ENCODE assay signal across 1 cellular context in the genomic region with DNA sequence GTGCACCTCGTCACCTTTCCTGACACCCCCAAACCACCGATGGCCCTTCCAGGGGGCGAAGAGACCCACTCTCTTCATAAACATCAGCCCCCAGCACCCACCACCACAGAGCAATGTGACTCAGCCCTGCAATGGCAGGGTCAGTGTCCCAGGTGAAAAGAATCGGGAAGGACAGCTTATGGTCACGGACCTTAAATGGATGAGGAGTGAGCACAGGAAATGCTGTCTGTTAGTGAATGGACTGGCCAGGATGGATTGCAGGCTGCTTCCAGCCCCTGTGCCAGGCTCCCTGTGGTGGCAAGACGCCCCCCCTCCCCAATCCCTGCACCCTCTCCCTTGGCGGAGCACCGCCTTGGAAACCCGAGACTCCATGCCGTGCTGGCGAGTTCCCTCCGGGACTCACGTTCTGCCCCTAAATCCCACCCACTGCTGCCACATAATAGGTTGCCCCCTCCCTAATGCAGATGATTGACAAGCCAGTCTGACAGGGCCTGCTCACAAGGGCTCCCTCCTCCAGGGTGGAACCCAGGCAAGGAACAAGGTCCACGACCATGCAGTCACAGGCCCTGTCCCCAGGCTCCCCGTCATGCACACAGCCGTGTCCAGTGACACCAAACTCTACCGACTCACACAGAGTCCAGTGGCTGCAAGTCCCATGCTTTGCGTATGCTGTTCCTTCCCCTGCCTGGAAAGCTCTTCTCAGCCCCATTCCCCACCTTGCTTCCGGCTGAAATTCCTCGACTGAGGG.
TF ChIP-seq lines count a peak whose summit lies in the region.

No MANE protein-coding gene starts in this region.

TF ChIP-seq in HepG2, 621 proteins besides CTCF, POLR2A, EP300 and RAD21 (continued from another document and continues in another):
- TF ChIP-seq, protein P1, sequence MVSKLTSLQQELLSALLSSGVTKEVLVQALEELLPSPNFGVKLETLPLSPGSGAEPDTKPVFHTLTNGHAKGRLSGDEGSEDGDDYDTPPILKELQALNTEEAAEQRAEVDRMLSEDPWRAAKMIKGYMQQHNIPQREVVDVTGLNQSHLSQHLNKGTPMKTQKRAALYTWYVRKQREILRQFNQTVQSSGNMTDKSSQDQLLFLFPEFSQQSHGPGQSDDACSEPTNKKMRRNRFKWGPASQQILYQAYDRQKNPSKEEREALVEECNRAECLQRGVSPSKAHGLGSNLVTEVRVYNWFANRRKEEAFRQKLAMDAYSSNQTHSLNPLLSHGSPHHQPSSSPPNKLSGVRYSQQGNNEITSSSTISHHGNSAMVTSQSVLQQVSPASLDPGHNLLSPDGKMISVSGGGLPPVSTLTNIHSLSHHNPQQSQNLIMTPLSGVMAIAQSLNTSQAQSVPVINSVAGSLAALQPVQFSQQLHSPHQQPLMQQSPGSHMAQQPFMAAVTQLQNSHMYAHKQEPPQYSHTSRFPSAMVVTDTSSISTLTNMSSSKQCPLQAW (CRISPR knock-in tag; IDR thresholded peaks at IDR 0.05) = no peak; the same call in 1 of the 2 replicates
- TF ChIP-seq TEAD3 (CRISPR knock-in tag; optimal IDR thresholded peaks at IDR 0.05; ENCODE audit: borderline replicate concordance) = no peak
- no peak for TF ChIP-seq ZSCAN31 (CRISPR knock-in tag; IDR thresholded peaks at IDR 0.05; ENCODE audit: low read depth)
- TF ChIP-seq, protein P2, sequence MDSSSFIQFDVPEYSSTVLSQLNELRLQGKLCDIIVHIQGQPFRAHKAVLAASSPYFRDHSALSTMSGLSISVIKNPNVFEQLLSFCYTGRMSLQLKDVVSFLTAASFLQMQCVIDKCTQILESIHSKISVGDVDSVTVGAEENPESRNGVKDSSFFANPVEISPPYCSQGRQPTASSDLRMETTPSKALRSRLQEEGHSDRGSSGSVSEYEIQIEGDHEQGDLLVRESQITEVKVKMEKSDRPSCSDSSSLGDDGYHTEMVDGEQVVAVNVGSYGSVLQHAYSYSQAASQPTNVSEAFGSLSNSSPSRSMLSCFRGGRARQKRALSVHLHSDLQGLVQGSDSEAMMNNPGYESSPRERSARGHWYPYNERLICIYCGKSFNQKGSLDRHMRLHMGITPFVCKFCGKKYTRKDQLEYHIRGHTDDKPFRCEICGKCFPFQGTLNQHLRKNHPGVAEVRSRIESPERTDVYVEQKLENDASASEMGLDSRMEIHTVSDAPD (CRISPR knock-in tag; IDR thresholded peaks at IDR 0.05) = peak; percentile 40; the same call in 1 of the 2 replicates
- no peak; a peak in 1 of 4 replicates for TF ChIP-seq HMGXB4 (CRISPR knock-in tag; IDR thresholded peaks at IDR 0.05; ENCODE audit: borderline replicate concordance in 1 of 2, low read depth in 1 of 2)
- no peak for TF ChIP-seq GPN1 (CRISPR knock-in tag; IDR thresholded peaks at IDR 0.05; ENCODE audit: borderline replicate concordance)
- no peak for TF ChIP-seq RNF219 (CRISPR knock-in tag; IDR thresholded peaks at IDR 0.05)
- no peak for TF ChIP-seq ZNF639 (CRISPR knock-in tag; conservative IDR thresholded peaks at IDR 0.05)
- no peak for TF ChIP-seq SETDB1 (CRISPR knock-in tag; IDR thresholded peaks at IDR 0.05; ENCODE audit: borderline replicate concordance)
- no peak for TF ChIP-seq ZNF337 (CRISPR knock-in tag; IDR thresholded peaks at IDR 0.05; ENCODE audit: borderline replicate concordance, low read depth)
- peak; percentile 21; the same call in 1 of the 2 replicates for TF ChIP-seq ZC3H13 (CRISPR knock-in tag; IDR thresholded peaks at IDR 0.05)
- no peak for TF ChIP-seq CC2D1A (CRISPR knock-in tag; IDR thresholded peaks at IDR 0.05)
- peak; percentile 83; the same call in 1 of the 2 replicates for TF ChIP-seq NFKB2 (CRISPR knock-in tag; IDR thresholded peaks at IDR 0.05; ENCODE audit: borderline replicate concordance)
- no peak for TF ChIP-seq ZNF234 (CRISPR knock-in tag; conservative IDR thresholded peaks at IDR 0.05)
- TF ChIP-seq, protein P3, sequence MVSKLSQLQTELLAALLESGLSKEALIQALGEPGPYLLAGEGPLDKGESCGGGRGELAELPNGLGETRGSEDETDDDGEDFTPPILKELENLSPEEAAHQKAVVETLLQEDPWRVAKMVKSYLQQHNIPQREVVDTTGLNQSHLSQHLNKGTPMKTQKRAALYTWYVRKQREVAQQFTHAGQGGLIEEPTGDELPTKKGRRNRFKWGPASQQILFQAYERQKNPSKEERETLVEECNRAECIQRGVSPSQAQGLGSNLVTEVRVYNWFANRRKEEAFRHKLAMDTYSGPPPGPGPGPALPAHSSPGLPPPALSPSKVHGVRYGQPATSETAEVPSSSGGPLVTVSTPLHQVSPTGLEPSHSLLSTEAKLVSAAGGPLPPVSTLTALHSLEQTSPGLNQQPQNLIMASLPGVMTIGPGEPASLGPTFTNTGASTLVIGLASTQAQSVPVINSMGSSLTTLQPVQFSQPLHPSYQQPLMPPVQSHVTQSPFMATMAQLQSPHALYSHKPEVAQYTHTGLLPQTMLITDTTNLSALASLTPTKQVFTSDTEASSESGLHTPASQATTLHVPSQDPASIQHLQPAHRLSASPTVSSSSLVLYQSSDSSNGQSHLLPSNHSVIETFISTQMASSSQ (IDR thresholded peaks at IDR 0.05; ENCODE audit: low read depth) = no peak; the same call in 1 of the 2 replicates
- TF ChIP-seq, protein P3 (CRISPR knock-in tag; IDR thresholded peaks at IDR 0.05; ENCODE audit: borderline replicate concordance) = no peak
- peak; percentile 39; the same call in 1 of the 2 replicates for TF ChIP-seq ATF2 (CRISPR knock-in tag; IDR thresholded peaks at IDR 0.05)
- TF ChIP-seq BRD4 (CRISPR knock-in tag; IDR thresholded peaks at IDR 0.05) = peak; percentile 49; the same call in 1 of the 2 replicates
- TF ChIP-seq ZMAT5 (CRISPR knock-in tag; IDR thresholded peaks at IDR 0.05; ENCODE audit: borderline replicate concordance, low read depth) = no peak
- peak; percentile 49; the same call in 1 of the 2 replicates for TF ChIP-seq ZNF644 (CRISPR knock-in tag; IDR thresholded peaks at IDR 0.05; ENCODE audit: low read depth)
- TF ChIP-seq GFI1 (CRISPR knock-in tag; IDR thresholded peaks at IDR 0.05; ENCODE audit: borderline replicate concordance) = no peak
- no peak; the same call in 1 of the 2 replicates for TF ChIP-seq CHCHD3 (CRISPR knock-in tag; IDR thresholded peaks at IDR 0.05)
- no peak for TF ChIP-seq TCF12 (IDR thresholded peaks at IDR 0.05)
- TF ChIP-seq TCF12 (CRISPR knock-in tag; IDR thresholded peaks at IDR 0.05) = no peak
- no peak for TF ChIP-seq ZNF460 (CRISPR knock-in tag; IDR thresholded peaks at IDR 0.05; ENCODE audit: borderline replicate concordance)
- TF ChIP-seq THAP9 (CRISPR knock-in tag; IDR thresholded peaks at IDR 0.05; ENCODE audit: borderline replicate concordance) = no peak
- TF ChIP-seq ZBTB2 (CRISPR knock-in tag; IDR thresholded peaks at IDR 0.05; ENCODE audit: low read depth) = 0 out of 2 replicates have a peak, but pooled peaks have one; percentile 32
- TF ChIP-seq ZBTB42 (CRISPR knock-in tag; IDR thresholded peaks at IDR 0.05) = no peak
- no peak for TF ChIP-seq NFE2L1 (CRISPR knock-in tag; IDR thresholded peaks at IDR 0.05; ENCODE audit: borderline replicate concordance)
- TF ChIP-seq HOXA5 (CRISPR knock-in tag; IDR thresholded peaks at IDR 0.05) = no peak
- no peak for TF ChIP-seq SNAPC2 (CRISPR knock-in tag; IDR thresholded peaks at IDR 0.05)
- TF ChIP-seq SMAD3 (CRISPR knock-in tag; IDR thresholded peaks at IDR 0.05) = no peak
- TF ChIP-seq GLI4 (CRISPR knock-in tag; IDR thresholded peaks at IDR 0.05; ENCODE audit: borderline replicate concordance) = no peak
- TF ChIP-seq ZNF20 (CRISPR knock-in tag; IDR thresholded peaks at IDR 0.05) = no peak
